In the genomic region with DNA sequence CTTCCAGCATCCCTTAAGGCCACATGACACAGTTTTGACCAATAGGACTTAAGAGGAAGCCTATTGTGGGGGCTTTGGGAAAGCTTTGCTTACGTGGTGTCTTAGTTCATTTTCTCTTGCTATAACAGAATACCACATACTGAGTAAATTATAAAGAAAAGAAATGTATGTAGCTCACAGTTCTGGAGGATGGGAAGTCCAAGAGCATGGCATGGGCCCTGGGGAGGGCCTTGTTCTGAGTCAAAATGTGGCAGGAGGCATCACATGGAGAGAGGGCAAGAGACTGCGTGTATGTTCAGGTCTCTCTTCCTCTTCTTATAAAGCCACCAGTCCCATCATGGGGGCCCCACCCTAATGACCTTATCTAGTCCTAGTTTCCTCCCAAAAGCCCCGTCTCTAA, we compare ENCODE assay signal across 1 cellular context.
A peak's percentile ranks its signal among the peaks of the same experiment; 100 is the strongest.
TF ChIP-seq lines count a peak whose summit lies in the region.

No MANE protein-coding gene starts in this region.

TF ChIP-seq in K562, 482 proteins besides CTCF, POLR2A, EP300 and RAD21 (continued from another document):
- TF ChIP-seq, protein P1, sequence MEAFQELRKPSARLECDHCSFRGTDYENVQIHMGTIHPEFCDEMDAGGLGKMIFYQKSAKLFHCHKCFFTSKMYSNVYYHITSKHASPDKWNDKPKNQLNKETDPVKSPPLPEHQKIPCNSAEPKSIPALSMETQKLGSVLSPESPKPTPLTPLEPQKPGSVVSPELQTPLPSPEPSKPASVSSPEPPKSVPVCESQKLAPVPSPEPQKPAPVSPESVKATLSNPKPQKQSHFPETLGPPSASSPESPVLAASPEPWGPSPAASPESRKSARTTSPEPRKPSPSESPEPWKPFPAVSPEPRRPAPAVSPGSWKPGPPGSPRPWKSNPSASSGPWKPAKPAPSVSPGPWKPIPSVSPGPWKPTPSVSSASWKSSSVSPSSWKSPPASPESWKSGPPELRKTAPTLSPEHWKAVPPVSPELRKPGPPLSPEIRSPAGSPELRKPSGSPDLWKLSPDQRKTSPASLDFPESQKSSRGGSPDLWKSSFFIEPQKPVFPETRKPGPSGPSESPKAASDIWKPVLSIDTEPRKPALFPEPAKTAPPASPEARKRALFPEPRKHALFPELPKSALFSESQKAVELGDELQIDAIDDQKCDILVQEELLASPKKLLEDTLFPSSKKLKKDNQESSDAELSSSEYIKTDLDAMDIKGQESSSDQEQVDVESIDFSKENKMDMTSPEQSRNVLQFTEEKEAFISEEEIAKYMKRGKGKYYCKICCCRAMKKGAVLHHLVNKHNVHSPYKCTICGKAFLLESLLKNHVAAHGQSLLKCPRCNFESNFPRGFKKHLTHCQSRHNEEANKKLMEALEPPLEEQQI (IDR thresholded peaks at IDR 0.05), result no peak
- TF ChIP-seq CBX3 (IDR thresholded peaks at IDR 0.05; ENCODE audit: borderline replicate concordance in 1 of 2, low read length in 2 of 2) (peak in 1 of 2 experiments; percentile 69; a peak in 2 of 3 replicates), ZNF830 (CRISPR knock-in tag; IDR thresholded peaks at IDR 0.05) (no peak), ZNF124 (CRISPR knock-in tag; IDR thresholded peaks at IDR 0.05) (no peak), DIDO1 (tag; IDR thresholded peaks at IDR 0.05; ENCODE audit: low read depth) (no peak), TRIM28 (IDR thresholded peaks at IDR 0.05) (no peak), PHTF2 (CRISPR knock-in tag; IDR thresholded peaks at IDR 0.05) (no peak), KLF1 (tag; IDR thresholded peaks at IDR 0.05) (no peak), TEAD2 (tag; IDR thresholded peaks at IDR 0.05) (no peak), MECOM (CRISPR knock-in tag; IDR thresholded peaks at IDR 0.05) (no peak), NFYB (IDR thresholded peaks at IDR 0.05; ENCODE audit: extremely low read depth, insufficient read length) (peak; percentile 39), NCOA2 (IDR thresholded peaks at IDR 0.05; ENCODE audit: partially characterized antibody in 2 of 2) (no peak), SIN3A (IDR thresholded peaks at IDR 0.05; ENCODE audit: borderline replicate concordance in 2 of 2, control insufficient read depth in 1 of 2, low read depth in 2 of 2, low read length in 2 of 2) (no peak), GATA2 (CRISPR knock-in tag; IDR thresholded peaks at IDR 0.05) (no peak), ZNF699 (CRISPR knock-in tag; IDR thresholded peaks at IDR 0.05; ENCODE audit: insufficient replicate concordance) (no peak), TBL1XR1 (IDR thresholded peaks at IDR 0.05; ENCODE audit: low read length in 2 of 2) (no peak), FOXJ3 (CRISPR knock-in tag; IDR thresholded peaks at IDR 0.05) (no peak), RNF2 (IDR thresholded peaks at IDR 0.05) (no peak), XRCC3 (IDR thresholded peaks at IDR 0.05) (no peak), TARDBP (IDR thresholded peaks at IDR 0.05) (no peak), NFE2L1 (tag; IDR thresholded peaks at IDR 0.05; ENCODE audit: borderline replicate concordance, low read depth) (no peak), ZNF143 (CRISPR knock-in tag; IDR thresholded peaks at IDR 0.05) (no peak)
- TF ChIP-seq, protein P2, sequence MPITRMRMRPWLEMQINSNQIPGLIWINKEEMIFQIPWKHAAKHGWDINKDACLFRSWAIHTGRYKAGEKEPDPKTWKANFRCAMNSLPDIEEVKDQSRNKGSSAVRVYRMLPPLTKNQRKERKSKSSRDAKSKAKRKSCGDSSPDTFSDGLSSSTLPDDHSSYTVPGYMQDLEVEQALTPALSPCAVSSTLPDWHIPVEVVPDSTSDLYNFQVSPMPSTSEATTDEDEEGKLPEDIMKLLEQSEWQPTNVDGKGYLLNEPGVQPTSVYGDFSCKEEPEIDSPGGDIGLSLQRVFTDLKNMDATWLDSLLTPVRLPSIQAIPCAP (CRISPR knock-in tag; IDR thresholded peaks at IDR 0.05; ENCODE audit: borderline replicate concordance), result no peak
- TF ChIP-seq, protein P3, sequence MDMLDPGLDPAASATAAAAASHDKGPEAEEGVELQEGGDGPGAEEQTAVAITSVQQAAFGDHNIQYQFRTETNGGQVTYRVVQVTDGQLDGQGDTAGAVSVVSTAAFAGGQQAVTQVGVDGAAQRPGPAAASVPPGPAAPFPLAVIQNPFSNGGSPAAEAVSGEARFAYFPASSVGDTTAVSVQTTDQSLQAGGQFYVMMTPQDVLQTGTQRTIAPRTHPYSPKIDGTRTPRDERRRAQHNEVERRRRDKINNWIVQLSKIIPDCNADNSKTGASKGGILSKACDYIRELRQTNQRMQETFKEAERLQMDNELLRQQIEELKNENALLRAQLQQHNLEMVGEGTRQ (CRISPR knock-in tag; IDR thresholded peaks at IDR 0.05), result peak; percentile 47; the same call in 1 of the 2 replicates
- TF ChIP-seq, protein P4, sequence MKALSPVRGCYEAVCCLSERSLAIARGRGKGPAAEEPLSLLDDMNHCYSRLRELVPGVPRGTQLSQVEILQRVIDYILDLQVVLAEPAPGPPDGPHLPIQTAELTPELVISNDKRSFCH (CRISPR knock-in tag; IDR thresholded peaks at IDR 0.05), result no peak
- TF ChIP-seq, protein P4 (tag; IDR thresholded peaks at IDR 0.05), result no peak
TF ChIP-seq in K562: peak in this region for 4.
